ENCODE assay signal across 1 cellular context in genomic region chr6:159304641-159305040, GRCh38.
TF ChIP-seq lines count a peak whose summit lies in the region.

No MANE protein-coding gene starts in this region.

TF ChIP-seq in K562, 482 proteins besides CTCF, POLR2A, EP300 and RAD21 (continued from another document):
- TF ChIP-seq ZNF395 (CRISPR knock-in tag; IDR thresholded peaks at IDR 0.05) (no peak), PCBP2 (IDR thresholded peaks at IDR 0.05; ENCODE audit: low read depth, low read length, poor library complexity, severe bottlenecking) (peak; percentile 97), SMARCA4 (IDR thresholded peaks at IDR 0.05) (no peak), GTF2E2 (tag; IDR thresholded peaks at IDR 0.05) (no peak), ZNF12 (CRISPR knock-in tag; IDR thresholded peaks at IDR 0.05) (no peak), ZNF143 (CRISPR knock-in tag; IDR thresholded peaks at IDR 0.05) (no peak)
- TF ChIP-seq, protein P1, sequence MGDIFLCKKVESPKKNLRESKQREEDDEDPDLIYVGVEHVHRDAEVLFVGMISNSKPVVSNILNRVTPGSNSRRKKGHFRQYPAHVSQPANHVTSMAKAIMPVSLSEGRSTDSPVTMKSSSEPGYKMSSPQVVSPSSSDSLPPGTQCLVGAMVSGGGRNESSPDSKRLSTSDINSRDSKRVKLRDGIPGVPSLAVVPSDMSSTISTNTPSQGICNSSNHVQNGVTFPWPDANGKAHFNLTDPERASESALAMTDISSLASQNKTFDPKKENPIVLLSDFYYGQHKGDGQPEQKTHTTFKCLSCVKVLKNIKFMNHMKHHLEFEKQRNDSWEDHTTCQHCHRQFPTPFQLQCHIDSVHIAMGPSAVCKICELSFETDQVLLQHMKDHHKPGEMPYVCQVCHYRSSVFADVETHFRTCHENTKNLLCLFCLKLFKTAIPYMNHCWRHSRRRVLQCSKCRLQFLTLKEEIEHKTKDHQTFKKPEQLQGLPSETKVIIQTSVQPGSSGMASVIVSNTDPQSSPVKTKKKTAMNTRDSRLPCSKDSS (IDR thresholded peaks at IDR 0.05; ENCODE audit: low read depth, partially characterized antibody) = no peak
TF ChIP-seq in K562: peak in this region for 2.
